ENCODE assay signal across 8 cellular contexts in the genomic region with DNA sequence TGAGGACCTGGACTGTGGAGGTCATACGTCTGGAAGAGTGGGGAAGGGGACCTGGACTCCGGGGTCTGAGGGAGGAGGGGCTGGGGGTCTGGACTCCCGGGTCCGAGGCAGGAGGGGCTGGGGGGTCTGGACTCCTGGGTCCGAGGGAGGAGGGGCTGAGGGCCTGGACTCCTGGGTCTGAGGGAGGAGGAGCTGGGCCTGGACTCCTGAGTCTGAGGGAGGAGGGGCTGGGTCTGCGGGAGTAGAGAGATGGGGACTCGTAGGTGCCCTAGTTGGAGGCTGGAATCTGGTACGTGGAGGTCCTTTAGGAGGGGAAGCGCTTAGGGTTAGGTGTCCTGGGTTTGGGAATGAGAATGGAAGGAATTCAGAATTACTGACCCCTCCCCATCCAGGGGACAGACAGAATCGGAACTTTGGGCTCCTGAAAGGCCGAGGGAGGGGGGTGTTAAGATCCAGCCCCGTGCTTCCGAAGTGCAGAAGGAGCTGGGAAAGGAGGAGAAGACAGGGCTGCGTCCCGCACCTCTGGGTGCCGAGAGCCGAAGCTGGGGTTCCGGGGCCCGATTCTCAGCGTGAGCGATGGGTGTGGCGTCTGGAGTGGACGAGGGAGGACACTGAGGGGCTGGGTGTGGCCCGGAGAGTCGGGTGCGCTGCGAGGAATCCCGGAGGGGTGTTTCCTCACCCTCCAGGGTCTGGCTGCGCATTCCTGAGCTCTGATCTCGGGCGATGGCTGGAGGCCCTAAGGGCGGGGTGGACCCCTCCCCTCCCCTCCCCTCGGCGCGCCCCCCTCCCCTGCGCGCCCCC. TPM values are rescaled to one million over a fixed set of nuclear protein-coding genes. Genes with fewer than 3 reads are reported as not detected.
DNase-seq lines count a peak whose midpoint lies in the region; ATAC-seq and TF ChIP-seq lines count a peak whose summit lies in the region.

No MANE protein-coding gene starts in this region.

- H3K4me3 ChIP-seq in MG63 (peak overlapping the region; percentile 97), osteoblast (ENCODE audit: insufficient read depth, low read length) (peak overlapping the region; percentile 84), Karpas-422 (ENCODE audit: low read length) (no peak overlapping the region)

- H3K27ac Mint-ChIP-seq in Calu3 (ENCODE audit: unreplicated experiment) = peak overlapping the region; percentile 99

- peak overlapping the region; percentile 41 for H2AFZ ChIP-seq in osteoblast (ENCODE audit: low read length)
- H2AFZ ChIP-seq in Karpas-422 (ENCODE audit: low read length) = no peak overlapping the region

- intact Hi-C loops in Calu3 (cut with micrococcal nuclease; ENCODE audit: unreplicated experiment) = no loop called here

- peak; percentile 73 for DNase-seq in Calu3
- DNase-seq in MG63 = peak; percentile 83
- peak; percentile 24 for DNase-seq in activated naive CD4-positive, alpha-beta T cell treated with anti-CD3 and anti-CD28 coated beads, Interleukin-2, amount 50 U/mL, for 16 hours
- peak; percentile 81 for DNase-seq in glomerular visceral epithelial cell (ENCODE audit: extremely low spot score)
- DNase-seq in osteoblast (ENCODE audit: insufficient read length, low spot score, missing footprints) = peak; percentile 95
- DNase-seq in DMS 273 treated with DMSO at 0.1 percent for 48 hours (lab: John Stamatoyannopoulos, UW) = no peak
- DNase-seq in Karpas-422 = no peak

- no peaks in the 10 kb centered on the region for H3K27me3 Mint-ChIP-seq in Calu3 (ENCODE audit: unreplicated experiment)

- ATAC-seq in GM21381 (IDR thresholded peaks at IDR 0.05; ENCODE audit: unreplicated experiment) = no peak

- CTCF ChIA-PET in Calu3 (lab: Charles Lee) = interaction anchor here (0.7 to 1.8 kb wide), 11 partner anchors 9 to 321 kb away, joined by 3 to 10 read pairs (median 4); partner anchors contain the start of genes MBOAT7 and PRKCG

- H3K9me3 ChIP-seq in MG63 (no peaks in the 10 kb centered on the region), osteoblast (ENCODE audit: low read depth, low read length) (no peaks in the 10 kb centered on the region), Karpas-422 (ENCODE audit: low read length) (no peaks in the 10 kb centered on the region)

- H3K4me3 Mint-ChIP-seq in Calu3 (ENCODE audit: low read depth, unreplicated experiment) = peak overlapping the region; percentile 95

- TSS peak; percentile 79 for BruUV-seq in Calu3 (replicated peaks; lab: Mats Ljungman, UMichigan)

- H3K27ac ChIP-seq in osteoblast (ENCODE audit: low read depth, low read length) (peak overlapping the region; percentile 88), Karpas-422 (ENCODE audit: low read length) (no peak overlapping the region)

- peaks cover 15% of the 10 kb centered on the region for H4K20me1 ChIP-seq in osteoblast (ENCODE audit: insufficient read depth, low read length)
- H4K20me1 ChIP-seq in Karpas-422 (ENCODE audit: insufficient read depth, low read depth, low read length) = no peaks in the 10 kb centered on the region

- H3K79me2 ChIP-seq in osteoblast (ENCODE audit: insufficient read depth, low read length) (peaks cover 29% of the 10 kb centered on the region), Karpas-422 (ENCODE audit: low read length) (no peaks in the 10 kb centered on the region)

- H3K27me3 ChIP-seq in MG63 (no peaks in the 10 kb centered on the region), osteoblast (ENCODE audit: insufficient read depth, low read length) (no peaks in the 10 kb centered on the region), Karpas-422 (ENCODE audit: low read length) (no peaks in the 10 kb centered on the region)

- no peaks in the 10 kb centered on the region for H3K9me2 ChIP-seq in Karpas-422 (replicated peaks; ENCODE audit: insufficient read depth, low read length)

- TF ChIP-seq CTCF in Calu3 (IDR thresholded peaks at IDR 0.05; ENCODE audit: unreplicated experiment) (no peak), osteoblast (IDR thresholded peaks at IDR 0.05; ENCODE audit: extremely low read depth, low read depth, low read length) (no peak)

- peaks cover 58% of the 10 kb centered on the region for H3K4me1 Mint-ChIP-seq in Calu3 (ENCODE audit: low read depth, unreplicated experiment)

- peak overlapping the region; percentile 91 for H3K4me2 ChIP-seq in osteoblast (ENCODE audit: insufficient read depth, low read length)
- no peak overlapping the region for H3K4me2 ChIP-seq in Karpas-422 (ENCODE audit: low read depth, low read length, poor library complexity, severe bottlenecking)

- H3K4me1 ChIP-seq in osteoblast (ENCODE audit: insufficient read depth, low read length) (peaks cover 15% of the 10 kb centered on the region), Karpas-422 (ENCODE audit: low read length) (peaks cover 5% of the 10 kb centered on the region)

- peaks cover 97% of the 10 kb centered on the region for H3K36me3 Mint-ChIP-seq in Calu3 (ENCODE audit: insufficient read depth, unreplicated experiment)

- H3K9me3 Mint-ChIP-seq in Calu3 (ENCODE audit: low read depth, unreplicated experiment) = no peaks in the 10 kb centered on the region

- H3K36me3 ChIP-seq in MG63 (peaks cover 27% of the 10 kb centered on the region), osteoblast (ENCODE audit: insufficient read depth, low read length) (peaks cover 9% of the 10 kb centered on the region), Karpas-422 (ENCODE audit: insufficient read depth, low read length) (no peaks in the 10 kb centered on the region)

- no peak overlapping the region for H3K9ac ChIP-seq in Karpas-422 (ENCODE audit: low read length)

RNA-seq across cellular contexts. Expression of gene MYADM, which starts 0.6 kb away (rescaled TPM):
- total RNA-seq in Calu3 (2022) (366 and 464 TPM in 2 replicates), osteoblast (16.2 and 17.4 TPM in 2 replicates)
- 8.3 and 18.7 TPM in 2 replicates for total RNA-seq in MG63 (2014; rRNA removed; shearing (Covaris generic); ENCODE audit: low replicate concordance)
- not detected in 2 replicates for total RNA-seq in Karpas-422 (2014; rRNA removed; shearing (Covaris generic); ENCODE audit: low replicate concordance)

RNA-seq across cellular contexts. Expression of gene PRKCG, which starts 13.7 kb away (rescaled TPM):
- total RNA-seq in Calu3 (2022) (45.4 and 59.6 TPM in 2 replicates), osteoblast (under 0.01 TPM in 1 of 2 replicates, not detected in the other)
- total RNA-seq in MG63 (2014; rRNA removed; shearing (Covaris generic); ENCODE audit: low replicate concordance) = not detected in 2 replicates
- total RNA-seq in Karpas-422 (2014; rRNA removed; shearing (Covaris generic); ENCODE audit: low replicate concordance) = not detected in 2 replicates

RNA-seq across cellular contexts. Expression of gene CACNG7, which starts 40.8 kb away (rescaled TPM):
- total RNA-seq in Calu3 (2022) (not detected in 2 replicates), osteoblast (not detected in 2 replicates)
- total RNA-seq in MG63 (2014; rRNA removed; shearing (Covaris generic); ENCODE audit: low replicate concordance) = not detected in 2 replicates
- total RNA-seq in Karpas-422 (2014; rRNA removed; shearing (Covaris generic); ENCODE audit: low replicate concordance) = not detected in 2 replicates

RNA-seq across cellular contexts. Expression of gene NLRP12, which starts 44.2 kb away (rescaled TPM):
- 0.15 TPM in 1 of 2 replicates, not detected in the other for total RNA-seq in Calu3 (2022)
- total RNA-seq in MG63 (2014; rRNA removed; shearing (Covaris generic); ENCODE audit: low replicate concordance) = not detected in 2 replicates
- total RNA-seq in osteoblast = under 0.01 TPM in 1 of 2 replicates, not detected in the other
- not detected in 2 replicates for total RNA-seq in Karpas-422 (2014; rRNA removed; shearing (Covaris generic); ENCODE audit: low replicate concordance)

Comparison
In these comparisons a context has a peak if more than half of its experiments do, and no peak if none do; other contexts are left out.
1. DNase-seq: peak in Calu3 (single experiment), MG63 (single experiment), activated naive CD4-positive, alpha-beta T cell treated with anti-CD3 and anti-CD28 coated beads, Interleukin-2, amount 50 U/mL, for 16 hours (single experiment), glomerular visceral epithelial cell (single experiment) and osteoblast (single experiment); none in DMS 273 treated with DMSO at 0.1 percent for 48 hours (single experiment) and Karpas-422 (single experiment).
2. RNA of gene MYADM, which starts 0.6 kb away (total RNA-seq): 366 to 464 TPM in Calu3; 16.2 to 17.4 TPM in osteoblast, 8.3 to 18.7 TPM in MG63 and not detected in Karpas-422; every median in the first group is over 10 times any median in the second.
3. RNA of gene PRKCG, which starts 13.7 kb away (total RNA-seq): 45.4 to 59.6 TPM in Calu3; not detected in MG63, under 0.01 TPM in osteoblast and not detected in Karpas-422; every median in the first group is over 10 times any median in the second.